8 cellular contexts compared by ENCODE assay signal in genomic region chr11:65890324-65891179, GRCh38.
DNase-seq lines count a peak whose midpoint lies in the region; ATAC-seq and TF ChIP-seq lines count a peak whose summit lies in the region.

CCDC85B (plus strand) TSS chr11:65890673; CDS start chr11:65890784, 111 bp downstream.

- H3K27ac ChIP-seq in ACC112 (ENCODE audit: low read depth, low read length) (peak within 1 kb of the TSS; percentile 95), WERI-Rb-1 (peak within 1 kb of the TSS; percentile 86), iPS-20b (ENCODE audit: low read length) (no peak within 1 kb of the TSS), skin epidermis (peak within 1 kb of the TSS; percentile 60 to 98 (median 89))

- H3K4me1 ChIP-seq in ACC112 (ENCODE audit: control insufficient read depth, insufficient read depth, low read length, unreplicated experiment) (peaks cover 45% of the 10 kb centered on the region), iPS-20b (ENCODE audit: insufficient read depth, low read length) (peaks cover 12% of the 10 kb centered on the region; the same call in 1 of the 2 replicates)

- peak; percentile 30; the same call in 1 of the 2 replicates for TF ChIP-seq CTCF in WERI-Rb-1 (IDR thresholded peaks at IDR 0.05; ENCODE audit: low read depth, low read length)

- H3K9me3 ChIP-seq in WERI-Rb-1 (ENCODE audit: severe bottlenecking) (no peaks in the 10 kb centered on the region), iPS-20b (ENCODE audit: insufficient read depth, low read depth, low read length) (no peaks in the 10 kb centered on the region)

- H3K36me3 ChIP-seq in ACC112 (ENCODE audit: insufficient read depth, low read length) (peaks cover 12% of the 10 kb centered on the region; the same call in 1 of the 2 replicates), WERI-Rb-1 (peaks cover 16% of the 10 kb centered on the region), iPS-20b (ENCODE audit: insufficient read depth, low read depth, low read length) (peaks cover 15% of the 10 kb centered on the region)

- in situ Hi-C loops in T47D (cut with HindIII; ENCODE audit: low pct_unique_long_range_greater_than_20kb, low sequenced_read_pairs), result no loop called here

- H2AFZ ChIP-seq in ACC112 (ENCODE audit: low read length, unreplicated experiment), result no peak within 1 kb of the TSS

- no peaks in the 10 kb centered on the region for H3K27me3 ChIP-seq in ACC112 (ENCODE audit: insufficient read depth, low read length)
- no peaks in the 10 kb centered on the region for H3K27me3 ChIP-seq in WERI-Rb-1 (ENCODE audit: insufficient read depth, low read depth, severe bottlenecking)
- peaks cover 27% of the 10 kb centered on the region for H3K27me3 ChIP-seq in iPS-20b (ENCODE audit: insufficient read depth, low read length)

- H3K79me2 ChIP-seq in ACC112 (ENCODE audit: control insufficient read depth, insufficient read depth, low read length, unreplicated experiment), result peaks cover 29% of the 10 kb centered on the region

- H3K9ac ChIP-seq in iPS-20b (ENCODE audit: low read depth, low read length), result peak within 1 kb of the TSS; percentile 74

- H3K4me3 ChIP-seq in ACC112 (ENCODE audit: low read depth, low read length) (peak within 1 kb of the TSS; percentile 86), WERI-Rb-1 (ENCODE audit: low read depth, low read length) (peak within 1 kb of the TSS; percentile 87), iPS-20b (ENCODE audit: low read length) (peak within 1 kb of the TSS; percentile 84), skin epidermis (peak within 1 kb of the TSS; percentile 52 to 78 (median 62))

- peak; percentile 92 for DNase-seq in NCI-H2227 treated with DMSO at 0.1 percent for 48 hours (lab: John Stamatoyannopoulos, UW)
- DNase-seq in WERI-Rb-1, result peak; percentile 97
- peak; percentile 97 to 99 for DNase-seq in T47D (ENCODE audit: low read depth in 1 of 2, low spot score in 1 of 2)

- ATAC-seq in GM18870 (IDR thresholded peaks at IDR 0.05; ENCODE audit: unreplicated experiment), result peak; percentile 43
- peak; percentile 44 for ATAC-seq in HG03135 (IDR thresholded peaks at IDR 0.05; ENCODE audit: unreplicated experiment)
